In the genomic region with DNA sequence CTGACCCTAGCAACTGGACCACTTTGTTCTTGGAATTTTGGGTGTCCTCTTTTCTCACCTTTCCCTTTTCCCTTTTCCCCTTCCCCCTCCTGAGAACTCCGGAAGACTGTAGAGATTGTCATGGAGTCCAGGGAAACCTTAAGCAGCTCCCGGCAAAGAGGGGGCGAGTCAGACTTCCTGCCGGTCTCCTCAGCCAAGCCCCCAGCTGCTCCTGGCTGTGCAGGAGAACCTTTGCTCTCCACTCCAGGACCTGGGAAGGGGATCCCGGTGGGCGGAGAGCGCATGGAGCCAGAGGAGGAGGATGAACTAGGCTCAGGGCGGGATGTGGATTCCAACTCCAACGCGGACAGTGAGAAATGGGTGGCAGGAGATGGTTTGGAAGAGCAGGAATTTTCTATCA, we compare ENCODE assay signal across 16 cellular contexts. TPM values are rescaled to one million over a fixed set of nuclear protein-coding genes. Genes with fewer than 3 reads are reported as not detected.
DNase-seq lines count a peak whose midpoint lies in the region; ATAC-seq, FAIRE-seq and TF ChIP-seq lines count a peak whose summit lies in the region.
"Had no signal": no experiment of that assay in that cellular context is flagged by ENCODE, and none has a peak within 500 bp of the region (broad histone marks: within the 10 kb centered on the region; RNA-seq: fewer than 3 reads in every experiment).

No MANE protein-coding gene starts in this region.

- no peak for FAIRE-seq in HepG2 (lab: Jason Lieb, UNC)

- no peak for DNase-seq in HepG2 (ENCODE audit: low spot score)
- DNase-seq in fibroblast of mammary gland (ENCODE audit: low read depth): peak; percentile 48
- DNase-seq in neural crest cell (ENCODE audit: low read depth, low spot score): no peak
- no peak for DNase-seq in naive thymus-derived CD4-positive, alpha-beta T cell
- no peak for DNase-seq in NCI-H146 (lab: John Stamatoyannopoulos, UW)
- no peak for DNase-seq in CD1c-positive myeloid dendritic cell (ENCODE audit: extremely low spot score)
- no peak for DNase-seq in NCI-H128 (lab: John Stamatoyannopoulos, UW; ENCODE audit: unreplicated experiment)
- DNase-seq: activated CD4-positive, alpha-beta T cell treated with anti-CD3 and anti-CD28 coated beads, Interleukin-2, amount 10 ng/mL, durations not matched to agents 7 days and 5 days; aorta; effector CD4-positive, alpha-beta T cell; kidney glomerular epithelial cell; NCI-H1092; NCI-H226; PC-9 had no signal

- peak overlapping the region; percentile 64 for H3K27ac Mint-ChIP-seq in neural crest cell (ENCODE audit: unreplicated experiment)
- no peak overlapping the region for H3K27ac Mint-ChIP-seq in naive thymus-derived CD4-positive, alpha-beta T cell
- H3K27ac Mint-ChIP-seq: activated CD4-positive, alpha-beta T cell treated with anti-CD3 and anti-CD28 coated beads, Interleukin-2, amount 10 ng/mL, durations not matched to agents 7 days and 5 days; type B pancreatic cell had no signal

- no peak for ATAC-seq in HepG2
- ATAC-seq in naive thymus-derived CD4-positive, alpha-beta T cell: no peak

- H2AFZ ChIP-seq in HepG2 (ENCODE audit: low read length): no peak overlapping the region
- H2AFZ ChIP-seq: PC-9 had no signal

- no peak overlapping the region for H3K4me3 Mint-ChIP-seq in neural crest cell
- H3K4me3 Mint-ChIP-seq in naive thymus-derived CD4-positive, alpha-beta T cell: no peak overlapping the region
- H3K4me3 Mint-ChIP-seq: activated CD4-positive, alpha-beta T cell treated with anti-CD3 and anti-CD28 coated beads, Interleukin-2, amount 10 ng/mL, durations not matched to agents 7 days and 5 days; type B pancreatic cell had no signal

- H3K27ac ChIP-seq in liver (ENCODE audit: low read depth in 1 of 2, low read length in 2 of 2) (peak overlapping the region; percentile 63 to 85), HepG2 (ENCODE audit: extremely low read length, insufficient read depth, low read length) (no peak overlapping the region)
- H3K27ac ChIP-seq in naive thymus-derived CD4-positive, alpha-beta T cell (ENCODE audit: low read depth, low read length): no peak overlapping the region
- H3K27ac ChIP-seq: PC-9 had no signal

- TF ChIP-seq EP300 in HepG2 (IDR thresholded peaks at IDR 0.05; ENCODE audit: low read depth in 2 of 2, low read length in 2 of 2) (no peak), HepG2 (CRISPR knock-in tag; IDR thresholded peaks at IDR 0.05; ENCODE audit: borderline replicate concordance) (no peak)

- intact Hi-C loops in HepG2 (cut with micrococcal nuclease; ENCODE audit: unreplicated experiment): no loop called here
- intact Hi-C loops in naive thymus-derived CD4-positive, alpha-beta T cell (cut with micrococcal nuclease): no loop called here

- H3K27me3 ChIP-seq in liver (ENCODE audit: control insufficient read depth in 4 of 4, insufficient read depth in 4 of 4, low read length in 3 of 4) (no peaks in the 10 kb centered on the region), HepG2 (ENCODE audit: control insufficient read depth in 1 of 2, insufficient read depth in 2 of 2, low read length in 2 of 2) (0 out of 5 replicates have a peak, but pooled peaks cover 0 to 2% of the 10 kb centered on the region in 2 experiments)
- H3K27me3 ChIP-seq in naive thymus-derived CD4-positive, alpha-beta T cell (ENCODE audit: control insufficient read depth in 2 of 2, insufficient read depth in 2 of 2, low read length in 2 of 2): no peaks in the 10 kb centered on the region

- BruUV-seq in HepG2 (replicated peaks; lab: Mats Ljungman, UMichigan): no TSS peak

- H3K36me3 Mint-ChIP-seq in neural crest cell (ENCODE audit: low read depth): peaks cover 19% of the 10 kb centered on the region
- H3K36me3 Mint-ChIP-seq in naive thymus-derived CD4-positive, alpha-beta T cell: peaks cover 0 to 6% (median 0%) of the 10 kb centered on the region in 5 donors

- no peaks in the 10 kb centered on the region for H3K27me3 Mint-ChIP-seq in neural crest cell (ENCODE audit: low read depth)
- H3K27me3 Mint-ChIP-seq in naive thymus-derived CD4-positive, alpha-beta T cell: peaks cover 0 to 38% (median 0%) of the 10 kb centered on the region in 5 donors
- H3K27me3 Mint-ChIP-seq: type B pancreatic cell had no signal

- WGBS in liver: 92% methylated on average over 10 of the region's 10 CpGs
- WGBS in HepG2 (ENCODE audit: low lambda C conversion rate): 62% methylated on average over 10 of the region's 10 CpGs

- in situ Hi-C loops in HepG2 (cut with HindIII; ENCODE audit: extremely low pct_ligation_motif_present, low pct_unique_long_range_greater_than_20kb): no loop called here

- H3K4me1 ChIP-seq in liver (ENCODE audit: control insufficient read depth in 4 of 4, insufficient read depth in 4 of 4, low read length in 3 of 4): peaks cover 3 to 40% (median 30%) of the 10 kb centered on the region in 4 donors
- H3K4me1 ChIP-seq in HepG2 (ENCODE audit: insufficient read depth, low read length): peaks cover 9% of the 10 kb centered on the region; the same call in 1 of the 2 replicates
- H3K4me1 ChIP-seq in naive thymus-derived CD4-positive, alpha-beta T cell (ENCODE audit: control insufficient read depth in 2 of 2, insufficient read depth in 2 of 2, low read length in 2 of 2): no peaks in the 10 kb centered on the region

- H3K4me3 ChIP-seq in liver (ENCODE audit: low read depth in 1 of 3, low read length in 3 of 3) (no peak overlapping the region), HepG2 (replicated peaks in 1 of 3; ENCODE audit: insufficient read depth in 1 of 3, low read depth in 2 of 3, low read length in 3 of 3) (no peak overlapping the region), fibroblast of mammary gland (ENCODE audit: control insufficient read depth, low read depth, low read length) (no peak overlapping the region)
- no peak overlapping the region for H3K4me3 ChIP-seq in naive thymus-derived CD4-positive, alpha-beta T cell (ENCODE audit: low read length)
- H3K4me3 ChIP-seq: PC-9 had no signal

- POLR2A ChIA-PET in HepG2 (lab: Yijun Ruan, JAX): no interaction called here
- POLR2A ChIA-PET in naive thymus-derived CD4-positive, alpha-beta T cell (lab: Charles Lee): no interaction called here

- no peak for TF ChIP-seq CTCF in liver (IDR thresholded peaks at IDR 0.05; ENCODE audit: low read depth, low read length, missing input control)
- no peak for TF ChIP-seq CTCF in HepG2 (CRISPR knock-in tag; IDR thresholded peaks at IDR 0.05)
- no peak for TF ChIP-seq CTCF in fibroblast of mammary gland (conservative IDR thresholded peaks at IDR 0.05; ENCODE audit: control insufficient read depth, insufficient read depth, low read depth, low read length)
- TF ChIP-seq CTCF in neural crest cell (conservative IDR thresholded peaks at IDR 0.05): no peak

- no peak for TF ChIP-seq RAD21 in liver (IDR thresholded peaks at IDR 0.05)
- TF ChIP-seq RAD21 in HepG2 (CRISPR knock-in tag; IDR thresholded peaks at IDR 0.05): no peak

- H3K4me2 ChIP-seq in HepG2 (ENCODE audit: low read depth, low read length): no peak overlapping the region
- H3K4me2 ChIP-seq: PC-9 had no signal

- H3K9me3 ChIP-seq in liver (ENCODE audit: control insufficient read depth in 4 of 4, low read length in 3 of 4) (no peaks in the 10 kb centered on the region), HepG2 (ENCODE audit: low read length) (no peaks in the 10 kb centered on the region)
- no peaks in the 10 kb centered on the region for H3K9me3 ChIP-seq in naive thymus-derived CD4-positive, alpha-beta T cell (ENCODE audit: control insufficient read depth in 2 of 3, low read length in 3 of 3)

- no peak for TF ChIP-seq POLR2A in HepG2 (IDR thresholded peaks at IDR 0.05; ENCODE audit: insufficient read depth in 1 of 2, low read depth in 2 of 2, low read length in 2 of 2)

- H3K4me1 Mint-ChIP-seq in neural crest cell: peaks cover 60% of the 10 kb centered on the region
- peaks cover 0 to 13% (median 4%) of the 10 kb centered on the region in 7 donors for H3K4me1 Mint-ChIP-seq in naive thymus-derived CD4-positive, alpha-beta T cell

- no peaks in the 10 kb centered on the region for H3K9me3 Mint-ChIP-seq in neural crest cell
- peaks cover 0 to 1% (median 0%) of the 10 kb centered on the region in 11 donors for H3K9me3 Mint-ChIP-seq in naive thymus-derived CD4-positive, alpha-beta T cell
- H3K9me3 Mint-ChIP-seq: activated CD4-positive, alpha-beta T cell treated with anti-CD3 and anti-CD28 coated beads, Interleukin-2, amount 10 ng/mL, durations not matched to agents 7 days and 5 days had no signal

- CTCF ChIA-PET in HepG2 (lab: Yijun Ruan, JAX; ENCODE audit: low intra/inter-chr PET ratio, low total read pairs): no interaction called here
- CTCF ChIA-PET in naive thymus-derived CD4-positive, alpha-beta T cell (lab: Charles Lee): no interaction called here

- H3K9ac ChIP-seq in liver (ENCODE audit: low read depth in 1 of 2, low read length in 2 of 2): no peak overlapping the region
- H3K9ac ChIP-seq in HepG2 (ENCODE audit: insufficient read depth, low read depth, low read length): no peak overlapping the region

- H3K36me3 ChIP-seq in liver (ENCODE audit: control insufficient read depth in 4 of 4, insufficient read depth in 3 of 4, low read depth in 1 of 4, low read length in 3 of 4) (peaks cover 0 to 2% (median 0%) of the 10 kb centered on the region in 4 donors), HepG2 (replicated peaks in 1 of 2; ENCODE audit: control insufficient read depth in 1 of 2, insufficient read depth in 2 of 2, low read length in 2 of 2) (no peaks in the 10 kb centered on the region)
- H3K36me3 ChIP-seq in naive thymus-derived CD4-positive, alpha-beta T cell (ENCODE audit: control insufficient read depth in 2 of 3, insufficient read depth in 3 of 3, low read length in 3 of 3): no peaks in the 10 kb centered on the region

- H4K20me1 ChIP-seq in HepG2 (ENCODE audit: insufficient read depth, low read length): no peaks in the 10 kb centered on the region

- H3K79me2 ChIP-seq in HepG2 (ENCODE audit: insufficient read depth, low read length): no peaks in the 10 kb centered on the region

RNA-seq across cellular contexts. Expression of a gene that starts 20.5 kb away (rescaled TPM):
- 10 to 100 TPM in 1 of 2 donors, 1 to 10 TPM in 1; 2.5 to 15.8 TPM for total RNA-seq in liver
- polyA plus RNA-seq in liver: 1 to 10 TPM; 3.5 to 5.8 TPM
- 0.18 and 0.20 TPM in 2 replicates for total RNA-seq in HepG2 (2016; rRNA removed; fragmentation: Illumina TruSeq; extraction: Trizol)
- total RNA-seq in HepG2 (2016; cell fraction: cytosol; rRNA removed; fragmentation: Illumina TruSeq; extraction: Trizol; ENCODE audit: low read depth): 2.5 and 2.7 TPM in 2 replicates
- total RNA-seq in HepG2 (2016; cell fraction: insoluble cytoplasmic fraction; rRNA removed; fragmentation: Illumina TruSeq; extraction: Trizol): 0.15 and 0.16 TPM in 2 replicates
- 0.31 and 0.62 TPM in 2 replicates for total RNA-seq in HepG2 (2016; cell fraction: membrane; rRNA removed; fragmentation: Illumina TruSeq; extraction: Trizol)
- 1.1 and 1.3 TPM in 2 replicates for total RNA-seq in HepG2 (2016; cell fraction: nucleus; rRNA removed; fragmentation: Illumina TruSeq; extraction: Trizol)
- 0.65 and 0.73 TPM in 2 replicates for polyA plus RNA-seq in HepG2 (2011; rRNA removed)
- 0.20 and 0.42 TPM in 2 replicates for polyA plus RNA-seq in HepG2 (2011; cell fraction: cytosol; rRNA removed)
- 1.8 TPM in 2 replicates for polyA plus RNA-seq in HepG2 (2011; cell fraction: nucleus; rRNA removed)
- 0.93 and 2.0 TPM in 2 replicates for polyA plus RNA-seq in HepG2 (2012)
- polyA plus RNA-seq in HepG2 (2016; cell fraction: cytosol; fragmentation: Illumina TruSeq; extraction: Trizol; ENCODE audit: low read depth): not detected in 2 replicates
- 0.05 and 0.09 TPM in 2 replicates for polyA plus RNA-seq in HepG2 (2016; cell fraction: insoluble cytoplasmic fraction; fragmentation: Illumina TruSeq; extraction: Trizol; ENCODE audit: low read depth)
- 0.08 TPM in 1 of 2 replicates, not detected in the other for polyA plus RNA-seq in HepG2 (2016; cell fraction: membrane; fragmentation: Illumina TruSeq; extraction: Trizol; ENCODE audit: low read depth)
- polyA plus RNA-seq in HepG2 (2016; cell fraction: nucleus; fragmentation: Illumina TruSeq; extraction: Trizol; ENCODE audit: insufficient read depth, low read depth): 0.08 and 0.32 TPM in 2 replicates
- polyA minus RNA-seq in HepG2 (2011; rRNA and poly(A)+ RNA removed; ENCODE audit: low replicate concordance): 2.0 and 2.9 TPM in 2 replicates
- 0.26 and 1.1 TPM in 2 replicates for polyA minus RNA-seq in HepG2 (2011; cell fraction: cytosol; rRNA and poly(A)+ RNA removed)
- 6.8 and 10.6 TPM in 2 replicates for polyA minus RNA-seq in HepG2 (2011; cell fraction: nucleus; rRNA and poly(A)+ RNA removed)
- 38.9 and 39.3 TPM in 2 replicates for total RNA-seq in neural crest cell
- 10 to 100 TPM in 1 of 5 experiments, 1 to 10 TPM in 2, under 1 TPM in 2; 0.08 to 12.5 (median 2.5) TPM for total RNA-seq in naive thymus-derived CD4-positive, alpha-beta T cell
- polyA plus RNA-seq in naive thymus-derived CD4-positive, alpha-beta T cell: not detected

Comparison
In these comparisons a context has a peak if more than half of its experiments do, and no peak if none do; other contexts are left out.
1. H3K27ac ChIP-seq: peak in liver (2 of 2); none in HepG2 (single experiment) and naive thymus-derived CD4-positive, alpha-beta T cell (single experiment).